Comparison of ENCODE assay signal across 1 cellular context in the genomic region with DNA sequence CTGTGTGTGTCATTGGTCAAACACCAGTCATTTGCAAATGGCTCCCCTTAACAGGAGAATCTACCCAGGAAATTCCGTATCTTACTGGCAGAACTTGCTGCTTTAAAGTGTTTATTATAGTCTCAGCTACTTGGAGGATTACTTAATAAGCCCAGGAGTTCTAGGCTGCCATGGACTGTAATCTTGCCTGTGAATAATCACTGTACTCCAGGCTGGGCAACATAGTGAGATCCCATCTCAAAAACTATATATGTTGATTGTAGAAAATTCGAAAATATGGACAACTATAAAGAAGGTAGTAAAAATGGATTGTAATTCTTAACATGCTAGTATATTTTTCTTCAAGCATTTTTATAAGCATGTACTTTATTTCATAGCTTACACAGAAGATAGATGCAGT.
TF ChIP-seq lines count a peak whose summit lies in the region.

No MANE protein-coding gene starts in this region.

TF ChIP-seq in WTC11, 78 proteins besides CTCF, POLR2A, EP300 and RAD21:
- TF ChIP-seq, protein P1, sequence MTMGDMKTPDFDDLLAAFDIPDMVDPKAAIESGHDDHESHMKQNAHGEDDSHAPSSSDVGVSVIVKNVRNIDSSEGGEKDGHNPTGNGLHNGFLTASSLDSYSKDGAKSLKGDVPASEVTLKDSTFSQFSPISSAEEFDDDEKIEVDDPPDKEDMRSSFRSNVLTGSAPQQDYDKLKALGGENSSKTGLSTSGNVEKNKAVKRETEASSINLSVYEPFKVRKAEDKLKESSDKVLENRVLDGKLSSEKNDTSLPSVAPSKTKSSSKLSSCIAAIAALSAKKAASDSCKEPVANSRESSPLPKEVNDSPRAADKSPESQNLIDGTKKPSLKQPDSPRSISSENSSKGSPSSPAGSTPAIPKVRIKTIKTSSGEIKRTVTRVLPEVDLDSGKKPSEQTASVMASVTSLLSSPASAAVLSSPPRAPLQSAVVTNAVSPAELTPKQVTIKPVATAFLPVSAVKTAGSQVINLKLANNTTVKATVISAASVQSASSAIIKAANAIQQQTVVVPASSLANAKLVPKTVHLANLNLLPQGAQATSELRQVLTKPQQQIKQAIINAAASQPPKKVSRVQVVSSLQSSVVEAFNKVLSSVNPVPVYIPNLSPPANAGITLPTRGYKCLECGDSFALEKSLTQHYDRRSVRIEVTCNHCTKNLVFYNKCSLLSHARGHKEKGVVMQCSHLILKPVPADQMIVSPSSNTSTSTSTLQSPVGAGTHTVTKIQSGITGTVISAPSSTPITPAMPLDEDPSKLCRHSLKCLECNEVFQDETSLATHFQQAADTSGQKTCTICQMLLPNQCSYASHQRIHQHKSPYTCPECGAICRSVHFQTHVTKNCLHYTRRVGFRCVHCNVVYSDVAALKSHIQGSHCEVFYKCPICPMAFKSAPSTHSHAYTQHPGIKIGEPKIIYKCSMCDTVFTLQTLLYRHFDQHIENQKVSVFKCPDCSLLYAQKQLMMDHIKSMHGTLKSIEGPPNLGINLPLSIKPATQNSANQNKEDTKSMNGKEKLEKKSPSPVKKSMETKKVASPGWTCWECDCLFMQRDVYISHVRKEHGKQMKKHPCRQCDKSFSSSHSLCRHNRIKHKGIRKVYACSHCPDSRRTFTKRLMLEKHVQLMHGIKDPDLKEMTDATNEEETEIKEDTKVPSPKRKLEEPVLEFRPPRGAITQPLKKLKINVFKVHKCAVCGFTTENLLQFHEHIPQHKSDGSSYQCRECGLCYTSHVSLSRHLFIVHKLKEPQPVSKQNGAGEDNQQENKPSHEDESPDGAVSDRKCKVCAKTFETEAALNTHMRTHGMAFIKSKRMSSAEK (CRISPR knock-in tag; IDR thresholded peaks at IDR 0.05; ENCODE audit: borderline replicate concordance), result no peak
- TF ChIP-seq ZNF121 (CRISPR knock-in tag; IDR thresholded peaks at IDR 0.05), result peak; percentile 55; the same call in 1 of the 2 replicates
